11 cellular contexts compared by ENCODE assay signal in the genomic region with DNA sequence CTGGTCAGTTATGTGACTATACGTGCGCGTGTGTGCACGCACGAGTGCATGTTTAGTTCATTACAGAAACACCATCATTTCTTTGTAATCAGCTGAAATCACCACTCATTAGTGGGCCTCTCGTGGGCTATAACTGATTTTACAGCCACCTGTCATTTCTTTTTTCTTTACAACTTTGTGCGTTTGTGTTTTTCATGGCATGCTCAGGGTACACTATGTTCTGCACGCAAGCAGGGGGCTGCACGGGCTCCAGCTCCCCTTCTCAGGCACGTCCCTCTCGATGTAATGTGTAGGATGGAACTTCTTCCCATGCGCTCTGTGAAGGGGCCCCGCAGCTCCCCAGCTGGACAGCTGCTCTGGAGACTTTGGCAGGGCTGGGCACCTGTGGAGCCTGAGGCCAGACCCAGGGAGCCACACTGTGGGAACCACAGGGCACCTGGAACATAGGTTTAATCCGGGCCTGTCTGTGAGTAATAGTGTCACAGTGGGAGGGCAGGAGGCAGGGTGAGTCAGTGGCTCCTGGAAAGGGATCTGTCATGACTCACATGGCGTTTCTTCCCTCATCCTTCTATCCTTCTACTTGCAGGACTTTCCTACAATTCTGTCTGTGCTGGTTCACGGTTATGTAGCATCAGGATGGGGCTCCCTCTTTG. TPM values are rescaled to one million over a fixed set of nuclear protein-coding genes. Genes with fewer than 3 reads are reported as not detected.
A peak's percentile ranks its signal among the peaks of the same experiment; 100 is the strongest.
DNase-seq lines count a peak whose midpoint lies in the region; ATAC-seq and TF ChIP-seq lines count a peak whose summit lies in the region.
"Had no signal": no experiment of that assay in that cellular context is flagged by ENCODE, and none has a peak within 500 bp of the region (broad histone marks: within the 10 kb centered on the region; RNA-seq: fewer than 3 reads in every experiment).

No MANE protein-coding gene starts in this region.

- peaks cover 7% of the 10 kb centered on the region for H3K4me1 ChIP-seq in adipocyte (ENCODE audit: control insufficient read depth, insufficient read depth, low read length)
- H3K4me1 ChIP-seq in CD8-positive, alpha-beta memory T cell (ENCODE audit: insufficient read depth, low read length) = no peaks in the 10 kb centered on the region

- DNase-seq in A172 (ENCODE audit: low spot score) = peak; percentile 99
- DNase-seq in HFF-Myc (ENCODE audit: extremely low read depth, low read depth) = peak; percentile 47
- DNase-seq in adipocyte (ENCODE audit: low read depth) = peak; percentile 76
- peak; percentile 94 for DNase-seq in islet precursor cell
- no peak for DNase-seq in CD8-positive, alpha-beta memory T cell
- no peak for DNase-seq in SKM-1 (lab: John Stamatoyannopoulos, UW; ENCODE audit: unreplicated experiment)
- DNase-seq: activated CD4-positive, alpha-beta memory T cell treated with anti-CD3 and anti-CD28 coated beads for 36 hours; dorsolateral prefrontal cortex; NCI-H748 treated with DMSO at 0.1 percent for 48 hours had no signal

- H3K27ac ChIP-seq in CD8-positive, alpha-beta memory T cell (ENCODE audit: low read depth, low read length) = no peak overlapping the region

- no peak overlapping the region for H3K4me3 ChIP-seq in HFF-Myc (replicated peaks; ENCODE audit: low read depth, low read length)
- no peak overlapping the region for H3K4me3 ChIP-seq in adipocyte (ENCODE audit: low read length)
- no peak overlapping the region for H3K4me3 ChIP-seq in CD8-positive, alpha-beta memory T cell (ENCODE audit: low read length)
- H3K4me3 ChIP-seq: dorsolateral prefrontal cortex had no signal

- H3K9ac ChIP-seq in adipocyte (ENCODE audit: low read length) = no peak overlapping the region

- H3K9me3 Mint-ChIP-seq in CD8-positive, alpha-beta memory T cell = peaks cover 0 to 6% (median 3%) of the 10 kb centered on the region in 5 donors

- POLR2A ChIA-PET in CD8-positive, alpha-beta memory T cell (lab: Charles Lee) = no interaction called here

- no peak for TF ChIP-seq POLR2A in GM18505 (IDR thresholded peaks at IDR 0.05; ENCODE audit: borderline replicate concordance, extremely low read depth, insufficient read depth, insufficient read length)

- no peak overlapping the region for H3K27ac Mint-ChIP-seq in CD8-positive, alpha-beta memory T cell
- H3K27ac Mint-ChIP-seq: activated CD4-positive, alpha-beta memory T cell treated with anti-CD3 and anti-CD28 coated beads for 36 hours had no signal

- no peaks in the 10 kb centered on the region for H3K36me3 ChIP-seq in adipocyte (ENCODE audit: control insufficient read depth, insufficient read depth, low read length, severe bottlenecking)
- H3K36me3 ChIP-seq in CD8-positive, alpha-beta memory T cell (ENCODE audit: insufficient read depth, low read length) = no peaks in the 10 kb centered on the region

- peaks cover 14% of the 10 kb centered on the region for H3K9me3 ChIP-seq in adipocyte (ENCODE audit: control insufficient read depth, low read length)
- no peaks in the 10 kb centered on the region for H3K9me3 ChIP-seq in CD8-positive, alpha-beta memory T cell (ENCODE audit: low read length)

- no peak for TF ChIP-seq CTCF in HFF-Myc (IDR thresholded peaks at IDR 0.05; ENCODE audit: low read depth, low read length, missing control alignments)

- peaks cover 5 to 24% of the 10 kb centered on the region in 2 donors for H3K27me3 Mint-ChIP-seq in CD8-positive, alpha-beta memory T cell

- peaks cover 0 to 3% (median 0%) of the 10 kb centered on the region in 3 donors for H3K36me3 Mint-ChIP-seq in CD8-positive, alpha-beta memory T cell
- H3K36me3 Mint-ChIP-seq: activated CD4-positive, alpha-beta memory T cell treated with anti-CD3 and anti-CD28 coated beads for 36 hours had no signal

- CTCF ChIA-PET in CD8-positive, alpha-beta memory T cell (lab: Charles Lee) = no interaction called here

- H3K4me1 Mint-ChIP-seq in CD8-positive, alpha-beta memory T cell = no peaks in the 10 kb centered on the region

- no peak overlapping the region for H3K4me3 Mint-ChIP-seq in CD8-positive, alpha-beta memory T cell
- H3K4me3 Mint-ChIP-seq: activated CD4-positive, alpha-beta memory T cell treated with anti-CD3 and anti-CD28 coated beads for 36 hours had no signal

- ATAC-seq in GM21515 (IDR thresholded peaks at IDR 0.05; ENCODE audit: unreplicated experiment) = no peak
- ATAC-seq in GM18505 (IDR thresholded peaks at IDR 0.05; ENCODE audit: unreplicated experiment) = no peak

- H3K27me3 ChIP-seq in adipocyte (replicated peaks; ENCODE audit: control insufficient read depth, insufficient read depth, low read length) = peaks cover 15% of the 10 kb centered on the region
- no peaks in the 10 kb centered on the region for H3K27me3 ChIP-seq in CD8-positive, alpha-beta memory T cell (ENCODE audit: insufficient read depth, low read length, poor library complexity, severe bottlenecking)
- H3K27me3 ChIP-seq: dorsolateral prefrontal cortex had no signal

RNA-seq across cellular contexts. Expression of gene GCK, which starts 4.9 kb away (rescaled TPM):
- not detected in 2 replicates for total RNA-seq in A172 (2014; rRNA removed; shearing (Covaris generic))
- 1 to 10 TPM; 1.0 to 1.8 TPM for total RNA-seq in CD8-positive, alpha-beta memory T cell
- 0.46 TPM for polyA plus RNA-seq in CD8-positive, alpha-beta memory T cell

RNA-seq across cellular contexts. Expression of gene YKT6, which starts 16.4 kb away (rescaled TPM):
- total RNA-seq in A172 (2014; rRNA removed; shearing (Covaris generic)) = 133 and 137 TPM in 2 replicates
- total RNA-seq in CD8-positive, alpha-beta memory T cell = 10 to 100 TPM; 92.6 to 94.6 TPM
- 44.9 TPM for polyA plus RNA-seq in CD8-positive, alpha-beta memory T cell

RNA-seq across cellular contexts. Expression of gene MYL7, which starts 43.2 kb away (rescaled TPM):
- total RNA-seq in A172 (2014; rRNA removed; shearing (Covaris generic)) = not detected in 2 replicates
- total RNA-seq in CD8-positive, alpha-beta memory T cell = not detected
- not detected for polyA plus RNA-seq in CD8-positive, alpha-beta memory T cell
- total RNA-seq: activated CD4-positive, alpha-beta memory T cell treated with anti-CD3 and anti-CD28 coated beads for 36 hours had no signal

Comparison
In these comparisons a context has a peak if more than half of its experiments do, and no peak if none do; other contexts are left out.
1. DNase-seq: peak in A172 (single experiment), HFF-Myc (single experiment), adipocyte (single experiment) and islet precursor cell (single experiment); none in CD8-positive, alpha-beta memory T cell (0 of 5) and SKM-1 (single experiment).